In genomic region chr9:126292736-126293521, GRCh38 we compare ENCODE assay signal across 18 cellular contexts.
"Had no signal": no experiment of that assay in that cellular context is flagged by ENCODE, and none has a peak within 500 bp of the region (broad histone marks: within the 10 kb centered on the region; RNA-seq: fewer than 3 reads in every experiment).

No MANE protein-coding gene starts in this region.

- ATAC-seq: stimulated activated naive CD8-positive, alpha-beta T cell treated with anti-CD3 and anti-CD28 coated beads, Interleukin-15, Interleukin-2, amounts not matched to agents 100 U/mL and 50 U/mL, for 24 hours had no signal

- H3K9me3 Mint-ChIP-seq: endodermal cell, nephron had no signal

- DNase-seq: activated CD4-positive, alpha-beta T cell treated with anti-CD3 and anti-CD28 coated beads for 1 hour; activated naive CD4-positive, alpha-beta T cell treated with Interleukin-2 at 50 U/mL for 16 hours; caudate nucleus; dorsolateral prefrontal cortex; endodermal cell; foreskin melanocyte; glutamatergic neuron; hypothalamus; lower lobe of right lung; right cardiac atrium; transverse colon; uterus; WERI-Rb-1 had no signal

- H3K27ac Mint-ChIP-seq: endodermal cell, nephron had no signal

- H3K9me3 ChIP-seq: lower lobe of right lung, prostate gland, transverse colon, uterus had no signal

- H3K27ac ChIP-seq: epithelial cell of prostate, lower lobe of right lung, prostate gland, transverse colon, uterus, WERI-Rb-1 had no signal

- H3K4me3 ChIP-seq: dorsolateral prefrontal cortex, lower lobe of right lung, prostate gland, transverse colon, uterus had no signal

- H3K4me1 ChIP-seq: lower lobe of right lung, prostate gland, uterus had no signal

- H3K4me1 Mint-ChIP-seq: endodermal cell had no signal

- H3K27me3 ChIP-seq: uterus had no signal

- H3K36me3 ChIP-seq: lower lobe of right lung, prostate gland, transverse colon, uterus, WERI-Rb-1 had no signal

- H3K4me3 Mint-ChIP-seq: brain, endodermal cell, nephron had no signal

- H3K36me3 Mint-ChIP-seq: brain had no signal
